In genomic region chr19:2659856-2660432, GRCh38 we compare ENCODE assay signal across 19 cellular contexts.
DNase-seq lines count a peak whose midpoint lies in the region; ATAC-seq and TF ChIP-seq lines count a peak whose summit lies in the region.
"Had no signal": no experiment of that assay in that cellular context is flagged by ENCODE, and none has a peak within 500 bp of the region (broad histone marks: within the 10 kb centered on the region; RNA-seq: fewer than 3 reads in every experiment).

No MANE protein-coding gene starts in this region.

- H3K4me1 Mint-ChIP-seq in nephron progenitor cell = peaks cover 16% of the 10 kb centered on the region
- peaks cover 25 to 31% of the 10 kb centered on the region in 2 donors for H3K4me1 Mint-ChIP-seq in stimulated activated naive B cell treated with anti-CD40 and anti-IgM and Interleukin-4, amounts not matched to agents 10 μg/mL and 1 μg/mL and 100 μg/mL, for 72 hours
- H3K4me1 Mint-ChIP-seq: GM23338, H9 had no signal

- no peak for ATAC-seq in stimulated activated naive B cell treated with anti-CD40 and anti-IgM and Interleukin-4, amounts not matched to agents 10 μg/mL and 1 μg/mL and 100 μg/mL, for 72 hours (replicated peaks)
- no peak for ATAC-seq in HG03025 (IDR thresholded peaks at IDR 0.05; ENCODE audit: low FRiP score, unreplicated experiment)
- ATAC-seq: GM23338, SK-N-SH treated with all-trans-retinoic acid at 6 μM for 48 hours had no signal

- TF ChIP-seq CTCF in nephron progenitor cell (IDR thresholded peaks at IDR 0.05) = no peak

- no peaks in the 10 kb centered on the region for H3K36me3 Mint-ChIP-seq in nephron progenitor cell (ENCODE audit: low read depth)
- peaks cover 21 to 37% of the 10 kb centered on the region in 2 donors for H3K36me3 Mint-ChIP-seq in stimulated activated naive B cell treated with anti-CD40 and anti-IgM and Interleukin-4, amounts not matched to agents 10 μg/mL and 1 μg/mL and 100 μg/mL, for 72 hours

- peaks cover 11% of the 10 kb centered on the region for H3K27me3 Mint-ChIP-seq in nephron progenitor cell (ENCODE audit: low read depth, poor library complexity)
- no peaks in the 10 kb centered on the region for H3K27me3 Mint-ChIP-seq in stimulated activated naive B cell treated with anti-CD40 and anti-IgM and Interleukin-4, amounts not matched to agents 10 μg/mL and 1 μg/mL and 100 μg/mL, for 72 hours

- H3K9me3 Mint-ChIP-seq in nephron progenitor cell = peaks cover 22% of the 10 kb centered on the region
- peaks cover 0 to 2% of the 10 kb centered on the region in 2 donors for H3K9me3 Mint-ChIP-seq in stimulated activated naive B cell treated with anti-CD40 and anti-IgM and Interleukin-4, amounts not matched to agents 10 μg/mL and 1 μg/mL and 100 μg/mL, for 72 hours
- H3K9me3 Mint-ChIP-seq: HFFc6 had no signal

- H3K4me3 Mint-ChIP-seq in nephron progenitor cell = no peak overlapping the region
- H3K4me3 Mint-ChIP-seq in stimulated activated naive B cell treated with anti-CD40 and anti-IgM and Interleukin-4, amounts not matched to agents 10 μg/mL and 1 μg/mL and 100 μg/mL, for 72 hours = no peak overlapping the region
- H3K4me3 Mint-ChIP-seq: GM23338, H9, HFFc6 had no signal

- peak; percentile 84 for DNase-seq in D341Med (ENCODE audit: low spot score)
- peak; percentile 94 for DNase-seq in NCI-H82 (lab: John Stamatoyannopoulos, UW)
- DNase-seq in nephron progenitor cell = no peak
- no peak for DNase-seq in stimulated activated naive B cell treated with anti-CD40 and anti-IgM and Interleukin-4, amounts not matched to agents 10 μg/mL and 1 μg/mL and 100 μg/mL, for 72 hours
- DNase-seq in NCI-H446 treated with DMSO at 0.1 percent for 48 hours (lab: John Stamatoyannopoulos, UW) = no peak
- DNase-seq in stimulated activated naive CD4-positive, alpha-beta T cell treated with Interleukin-2 at 50 U/mL for 16 hours (lab: John Stamatoyannopoulos, UW) = no peak
- DNase-seq: 8988T, ACHN, BE2C, H9, HFFc6, KG1, MG63, NCI-H1105 treated with DMSO at 0.1 percent for 48 hours, NCI-H146, NCI-H2029 had no signal

- H3K27ac Mint-ChIP-seq in nephron progenitor cell = peak overlapping the region; percentile 22
- peak overlapping the region; percentile 5 for H3K27ac Mint-ChIP-seq in stimulated activated naive B cell treated with anti-CD40 and anti-IgM and Interleukin-4, amounts not matched to agents 10 μg/mL and 1 μg/mL and 100 μg/mL, for 72 hours
- H3K27ac Mint-ChIP-seq: GM23338, H9, HFFc6 had no signal

Comparison
In these comparisons a context has a peak if more than half of its experiments do, and no peak if none do; other contexts are left out.
1. DNase-seq: peak in D341Med (single experiment) and NCI-H82 (single experiment); none in nephron progenitor cell (single experiment), stimulated activated naive B cell treated with anti-CD40 and anti-IgM and Interleukin-4, amounts not matched to agents 10 μg/mL and 1 μg/mL and 100 μg/mL, for 72 hours (single experiment), NCI-H446 treated with DMSO at 0.1 percent for 48 hours (single experiment) and stimulated activated naive CD4-positive, alpha-beta T cell treated with Interleukin-2 at 50 U/mL for 16 hours (single experiment).